ENCODE assay signal across 28 cellular contexts in the genomic region with DNA sequence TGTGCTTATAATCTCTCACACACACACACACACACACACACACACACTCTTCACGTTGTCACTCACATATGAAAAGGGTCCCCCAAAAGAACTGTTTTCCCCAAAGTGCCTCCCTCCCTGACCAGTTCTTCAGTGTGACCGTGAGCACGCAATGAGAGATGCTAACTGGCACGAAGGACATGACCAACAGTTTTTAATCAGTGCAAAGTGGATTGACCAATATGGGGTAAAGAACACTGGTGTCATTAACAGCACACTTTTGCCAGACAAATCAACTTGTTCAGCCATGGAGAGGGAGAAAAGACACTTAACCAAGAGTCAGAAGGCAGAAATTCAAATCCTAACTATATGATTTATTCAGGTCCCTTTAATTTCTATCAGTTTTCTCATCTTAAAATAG.
"Had no signal": no experiment of that assay in that cellular context is flagged by ENCODE, and none has a peak within 500 bp of the region (broad histone marks: within the 10 kb centered on the region; RNA-seq: fewer than 3 reads in every experiment).

No MANE protein-coding gene starts in this region.

- ATAC-seq: activated CD8-positive, alpha-beta T cell treated with anti-CD3 and anti-CD28 coated beads, Interleukin-2, amount 10 ng/mL, durations not matched to agents 7 days and 5 days; T-cell had no signal

- H3K4me3 ChIP-seq: breast epithelium, Peyer's patch had no signal

- FAIRE-seq: TTC549 had no signal

- H3K27me3 ChIP-seq: breast epithelium, Peyer's patch had no signal

- H3K9me3 ChIP-seq: breast epithelium, Peyer's patch had no signal

- H3K27ac ChIP-seq: breast epithelium, Peyer's patch, VCaP had no signal

- H3K36me3 ChIP-seq: breast epithelium, Peyer's patch had no signal

- H3K4me1 ChIP-seq: breast epithelium, Peyer's patch had no signal

- DNase-seq: activated CD4-positive, alpha-beta T cell treated with anti-CD3 and anti-CD28 coated beads for 4 hours; activated CD4-positive, alpha-beta T cell treated with anti-CD3 and anti-CD28 coated beads, Interleukin-2, amount 50 U/mL, for 4 hours; activated CD8-positive, alpha-beta memory T cell treated with anti-CD3 and anti-CD28 coated beads, Interleukin-2, amount 50 U/mL, for 48 hours; activated CD8-positive, alpha-beta T cell treated with anti-CD3 and anti-CD28 coated beads, Interleukin-2, amount 10 ng/mL, durations not matched to agents 7 days and 5 days; activated naive CD4-positive, alpha-beta T cell treated with anti-CD3 and anti-CD28 coated beads, Interleukin-2, amount 50 U/mL, for 16 hours; activated naive CD8-positive, alpha-beta T cell treated with anti-CD3 and anti-CD28 coated beads, Interleukin-2, amount 10 ng/mL, durations not matched to agents 7 days and 5 days; activated T-cell treated with anti-CD3 and anti-CD28 coated beads, Interleukin-2, amount 50 U/mL, for 1 hour; aorta; caudate nucleus; KG1; NCI-H1092; NCI-H1417; NCI-H1694; NCI-H2029; NCI-H2107; NCI-H2171 treated with DMSO at 0.1 percent for 48 hours; NCI-H226; NCI-H510A; NCI-H526 treated with DMSO at 0.1 percent for 48 hours; NCI-H82; Peyer's patch; SHP77 treated with DMSO at 0.1 percent for 48 hours; T-cell; T-helper 2 cell; T1000 had no signal
